31 cellular contexts compared by ENCODE assay signal in the genomic region with DNA sequence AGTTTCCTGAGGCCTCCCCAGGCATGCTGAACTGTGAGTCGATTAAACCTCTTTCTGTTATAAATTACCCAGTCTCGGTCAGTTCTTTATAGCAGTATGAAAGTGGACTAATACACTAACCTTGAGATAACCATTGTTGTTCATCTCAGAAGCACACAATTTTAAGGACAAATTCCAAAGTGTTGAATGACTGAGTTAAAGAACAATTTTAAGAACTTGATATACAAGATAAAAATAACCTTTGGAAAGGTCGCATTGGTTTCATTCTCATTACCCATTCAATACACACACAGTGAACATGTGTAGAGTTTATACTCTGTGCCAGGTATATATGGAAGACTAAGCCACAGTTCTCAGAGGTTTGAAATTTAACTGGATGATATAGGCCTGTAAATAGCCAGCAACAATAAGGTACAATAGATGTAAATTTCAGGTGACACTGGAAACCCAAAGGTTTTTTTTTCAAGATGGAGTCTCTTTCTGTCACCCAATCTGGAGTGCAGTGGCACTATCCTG. TPM values are rescaled to one million over a fixed set of nuclear protein-coding genes. Genes with fewer than 3 reads are reported as not detected.
DNase-seq lines count a peak whose midpoint lies in the region; ATAC-seq and TF ChIP-seq lines count a peak whose summit lies in the region.
"Had no signal": no experiment of that assay in that cellular context is flagged by ENCODE, and none has a peak within 500 bp of the region (broad histone marks: within the 10 kb centered on the region; RNA-seq: fewer than 3 reads in every experiment).

No MANE protein-coding gene starts in this region.

- H3K9me3 Mint-ChIP-seq in activated CD8-positive, alpha-beta T cell treated with anti-CD3 and anti-CD28 coated beads for 36 hours = no peaks in the 10 kb centered on the region
- no peaks in the 10 kb centered on the region for H3K9me3 Mint-ChIP-seq in activated CD8-positive, alpha-beta T cell treated with anti-CD3 and anti-CD28 coated beads, Interleukin-2, amount 10 ng/mL, durations not matched to agents 7 days and 5 days (ENCODE audit: insufficient read depth)
- H3K9me3 Mint-ChIP-seq in activated naive CD8-positive, alpha-beta T cell treated with anti-CD3 and anti-CD28 coated beads for 36 hours = no peaks in the 10 kb centered on the region
- peaks cover 3% of the 10 kb centered on the region for H3K9me3 Mint-ChIP-seq in nephron
- peaks cover 4% of the 10 kb centered on the region for H3K9me3 Mint-ChIP-seq in type B pancreatic cell

- POLR2A ChIA-PET in activated CD8-positive, alpha-beta T cell treated with anti-CD3 and anti-CD28 coated beads for 36 hours (lab: Charles Lee) = no interaction called here
- POLR2A ChIA-PET in activated CD8-positive, alpha-beta T cell treated with anti-CD3 and anti-CD28 coated beads, Interleukin-2, amount 10 ng/mL, durations not matched to agents 7 days and 5 days (lab: Charles Lee) = no interaction called here

- H3K27ac ChIP-seq in uterus = no peak overlapping the region
- H3K27ac ChIP-seq: right atrium auricular region, SK-N-MC, tibial nerve had no signal

- H3K27me3 Mint-ChIP-seq in activated CD8-positive, alpha-beta T cell treated with anti-CD3 and anti-CD28 coated beads for 36 hours = peaks cover 6% of the 10 kb centered on the region
- peaks cover 12% of the 10 kb centered on the region for H3K27me3 Mint-ChIP-seq in activated CD8-positive, alpha-beta T cell treated with anti-CD3 and anti-CD28 coated beads, Interleukin-2, amount 10 ng/mL, durations not matched to agents 7 days and 5 days (ENCODE audit: low read depth)
- peaks cover 4% of the 10 kb centered on the region for H3K27me3 Mint-ChIP-seq in activated naive CD8-positive, alpha-beta T cell treated with anti-CD3 and anti-CD28 coated beads for 36 hours
- H3K27me3 Mint-ChIP-seq in nephron (ENCODE audit: low read depth) (peaks cover 9% of the 10 kb centered on the region), type B pancreatic cell (no peaks in the 10 kb centered on the region)

- no peaks in the 10 kb centered on the region for H3K27me3 ChIP-seq in uterus
- H3K27me3 ChIP-seq: gastroesophageal sphincter, pancreas, right atrium auricular region, tibial nerve had no signal

- intact Hi-C loops in activated CD8-positive, alpha-beta T cell treated with anti-CD3 and anti-CD28 coated beads for 36 hours (cut with micrococcal nuclease) = no loop called here
- intact Hi-C loops in uterus (cut with DNase I; ENCODE audit: low total_unique reads) = no loop called here

- peaks cover 16% of the 10 kb centered on the region for H3K4me1 Mint-ChIP-seq in activated CD8-positive, alpha-beta T cell treated with anti-CD3 and anti-CD28 coated beads for 36 hours (ENCODE audit: low read depth)
- peaks cover 9% of the 10 kb centered on the region for H3K4me1 Mint-ChIP-seq in activated CD8-positive, alpha-beta T cell treated with anti-CD3 and anti-CD28 coated beads, Interleukin-2, amount 10 ng/mL, durations not matched to agents 7 days and 5 days (ENCODE audit: low read depth)
- H3K4me1 Mint-ChIP-seq in activated naive CD8-positive, alpha-beta T cell treated with anti-CD3 and anti-CD28 coated beads for 36 hours = peaks cover 11% of the 10 kb centered on the region
- H3K4me1 Mint-ChIP-seq in nephron (peaks cover 17% of the 10 kb centered on the region), type B pancreatic cell (ENCODE audit: unreplicated experiment) (peaks cover 14% of the 10 kb centered on the region)
- H3K4me1 Mint-ChIP-seq: neural crest cell had no signal

- no peak for TF ChIP-seq POLR2A in uterus (IDR thresholded peaks at IDR 0.05)

- no peak for TF ChIP-seq CTCF in activated CD8-positive, alpha-beta T cell treated with anti-CD3 and anti-CD28 coated beads for 36 hours (IDR thresholded peaks at IDR 0.05)
- TF ChIP-seq CTCF in nephron (IDR thresholded peaks at IDR 0.05; ENCODE audit: unreplicated experiment in 3 of 3) (no peak), type B pancreatic cell (conservative IDR thresholded peaks at IDR 0.05) (no peak), uterus (IDR thresholded peaks at IDR 0.05) (no peak)

- H3K27ac Mint-ChIP-seq in activated CD8-positive, alpha-beta T cell treated with anti-CD3 and anti-CD28 coated beads for 36 hours = peak overlapping the region; percentile 79
- H3K27ac Mint-ChIP-seq in activated CD8-positive, alpha-beta T cell treated with anti-CD3 and anti-CD28 coated beads, Interleukin-2, amount 10 ng/mL, durations not matched to agents 7 days and 5 days = no peak overlapping the region
- peak overlapping the region; percentile 61 for H3K27ac Mint-ChIP-seq in activated naive CD8-positive, alpha-beta T cell treated with anti-CD3 and anti-CD28 coated beads for 36 hours
- H3K27ac Mint-ChIP-seq in nephron = peak overlapping the region in 2 of 3 experiments; percentile 24 to 34
- peak overlapping the region; percentile 62 for H3K27ac Mint-ChIP-seq in type B pancreatic cell
- H3K27ac Mint-ChIP-seq: WTC11 had no signal

- H3K4me1 ChIP-seq in uterus = no peaks in the 10 kb centered on the region
- H3K4me1 ChIP-seq: gastroesophageal sphincter, right atrium auricular region had no signal

- ATAC-seq in activated CD8-positive, alpha-beta T cell treated with anti-CD3 and anti-CD28 coated beads for 36 hours = peak; percentile 30
- ATAC-seq in activated CD8-positive, alpha-beta T cell treated with anti-CD3 and anti-CD28 coated beads, Interleukin-2, amount 10 ng/mL, durations not matched to agents 7 days and 5 days = no peak
- no peak for ATAC-seq in esophagus mucosa
- no peak for ATAC-seq in HG02798 (IDR thresholded peaks at IDR 0.05; ENCODE audit: poor library complexity, unreplicated experiment)
- ATAC-seq: gastroesophageal sphincter, left colon, PC-3, WTC11 had no signal

- H3K9me3 ChIP-seq in uterus = no peaks in the 10 kb centered on the region
- H3K9me3 ChIP-seq: gastroesophageal sphincter, pancreas, right atrium auricular region, tibial nerve had no signal

- CTCF ChIA-PET in activated CD8-positive, alpha-beta T cell treated with anti-CD3 and anti-CD28 coated beads for 36 hours (lab: Charles Lee) = no interaction called here
- CTCF ChIA-PET in activated CD8-positive, alpha-beta T cell treated with anti-CD3 and anti-CD28 coated beads, Interleukin-2, amount 10 ng/mL, durations not matched to agents 7 days and 5 days (lab: Charles Lee) = no interaction called here

- no peak for DNase-seq in activated CD8-positive, alpha-beta T cell treated with anti-CD3 and anti-CD28 coated beads for 36 hours
- no peak for DNase-seq in activated CD8-positive, alpha-beta T cell treated with anti-CD3 and anti-CD28 coated beads, Interleukin-2, amount 10 ng/mL, durations not matched to agents 7 days and 5 days
- DNase-seq in activated naive CD8-positive, alpha-beta T cell treated with anti-CD3 and anti-CD28 coated beads for 36 hours = no peak
- no peak for DNase-seq in type B pancreatic cell (ENCODE audit: extremely low spot score, unreplicated experiment)
- DNase-seq in uterus = no peak
- DNase-seq: 8988T; activated CD4-positive, alpha-beta T cell treated with anti-CD3 and anti-CD28 coated beads, Interleukin-2, amount 50 U/mL, for 1 hour; activated naive CD4-positive, alpha-beta T cell; amniotic stem cell; Calu3; DND-41; hippocampal formation; Karpas-422; left colon; mammary epithelial cell; NCI-H1417; NCI-H2029 treated with DMSO at 0.1 percent for 48 hours; NCI-H526; NK-92 treated with Interleukin-12 subunit alpha and Interleukin-12 subunit beta, amount 100 ng/mL, for 24 hours; pancreas; PC-3; stimulated activated CD8-positive, alpha-beta memory T cell treated with anti-CD3 and anti-CD28 coated beads, Interleukin-4, amount 100 ng/mL, for 48 hours had no signal

- H3K4me3 ChIP-seq in uterus = no peak overlapping the region
- H3K4me3 ChIP-seq: gastroesophageal sphincter, pancreas, right atrium auricular region, SK-N-MC, tibial nerve had no signal

- no peaks in the 10 kb centered on the region for H3K36me3 ChIP-seq in uterus
- H3K36me3 ChIP-seq: gastroesophageal sphincter, pancreas, right atrium auricular region, tibial nerve had no signal

- H3K4me3 Mint-ChIP-seq in activated CD8-positive, alpha-beta T cell treated with anti-CD3 and anti-CD28 coated beads for 36 hours = no peak overlapping the region
- no peak overlapping the region for H3K4me3 Mint-ChIP-seq in activated CD8-positive, alpha-beta T cell treated with anti-CD3 and anti-CD28 coated beads, Interleukin-2, amount 10 ng/mL, durations not matched to agents 7 days and 5 days
- no peak overlapping the region for H3K4me3 Mint-ChIP-seq in activated naive CD8-positive, alpha-beta T cell treated with anti-CD3 and anti-CD28 coated beads for 36 hours
- H3K4me3 Mint-ChIP-seq in nephron = no peak overlapping the region
- H3K4me3 Mint-ChIP-seq in type B pancreatic cell = no peak overlapping the region
- H3K4me3 Mint-ChIP-seq: neural crest cell, WTC11 had no signal

- H3K36me3 Mint-ChIP-seq in activated CD8-positive, alpha-beta T cell treated with anti-CD3 and anti-CD28 coated beads for 36 hours (ENCODE audit: low read depth) = no peaks in the 10 kb centered on the region
- H3K36me3 Mint-ChIP-seq in activated CD8-positive, alpha-beta T cell treated with anti-CD3 and anti-CD28 coated beads, Interleukin-2, amount 10 ng/mL, durations not matched to agents 7 days and 5 days (ENCODE audit: low read depth) = no peaks in the 10 kb centered on the region
- no peaks in the 10 kb centered on the region for H3K36me3 Mint-ChIP-seq in activated naive CD8-positive, alpha-beta T cell treated with anti-CD3 and anti-CD28 coated beads for 36 hours
- H3K36me3 Mint-ChIP-seq in nephron (ENCODE audit: low read depth) (no peaks in the 10 kb centered on the region), type B pancreatic cell (no peaks in the 10 kb centered on the region)

RNA-seq across cellular contexts. Expression of gene SRSF10, which starts 19.1 kb away (rescaled TPM):
- 100 to 1,000 TPM; 203 to 206 TPM for total RNA-seq in activated CD8-positive, alpha-beta T cell treated with anti-CD3 and anti-CD28 coated beads for 36 hours
- total RNA-seq in activated CD8-positive, alpha-beta T cell treated with anti-CD3 and anti-CD28 coated beads, Interleukin-2, amount 10 ng/mL, durations not matched to agents 7 days and 5 days = 100 to 1,000 TPM; 223 to 228 TPM
- 100 to 1,000 TPM; 229 to 234 TPM for total RNA-seq in activated naive CD8-positive, alpha-beta T cell treated with anti-CD3 and anti-CD28 coated beads for 36 hours
- 113 and 177 TPM in 2 replicates for total RNA-seq in type B pancreatic cell (ENCODE audit: low replicate concordance)
- 100 to 1,000 TPM; 105 to 198 (median 162) TPM for total RNA-seq in uterus
- 48.5 TPM for total RNA-seq in esophagus mucosa

RNA-seq across cellular contexts. Expression of gene PNRC2, which starts 39.6 kb away (rescaled TPM):
- 100 to 1,000 TPM; 130 to 133 TPM for total RNA-seq in activated CD8-positive, alpha-beta T cell treated with anti-CD3 and anti-CD28 coated beads for 36 hours
- total RNA-seq in activated CD8-positive, alpha-beta T cell treated with anti-CD3 and anti-CD28 coated beads, Interleukin-2, amount 10 ng/mL, durations not matched to agents 7 days and 5 days = 100 to 1,000 TPM; 129 to 134 TPM
- total RNA-seq in activated naive CD8-positive, alpha-beta T cell treated with anti-CD3 and anti-CD28 coated beads for 36 hours = 100 to 1,000 TPM; 162 to 165 TPM
- 132 and 146 TPM in 2 replicates for total RNA-seq in type B pancreatic cell (ENCODE audit: low replicate concordance)
- 100 to 1,000 TPM in 3 of 4 donors, 10 to 100 TPM in 1; 44.8 to 187 (median 122) TPM for total RNA-seq in uterus
- total RNA-seq in esophagus mucosa = 47.8 TPM
